Comparison of ENCODE assay signal across 24 cellular contexts in genomic region chr10:70912556-70912955, GRCh38.
"Had no signal": no experiment of that assay in that cellular context is flagged by ENCODE, and none has a peak within 500 bp of the region (broad histone marks: within the 10 kb centered on the region; RNA-seq: fewer than 3 reads in every experiment).

No MANE protein-coding gene starts in this region.

- H3K36me3 ChIP-seq: adrenal gland, ascending aorta, SJCRH30 had no signal

- H3K27me3 Mint-ChIP-seq: activated naive CD8-positive, alpha-beta T cell treated with anti-CD3 and anti-CD28 coated beads, Interleukin-2, amount 10 ng/mL, durations not matched to agents 7 days and 5 days had no signal

- H3K4me1 Mint-ChIP-seq: activated naive CD8-positive, alpha-beta T cell treated with anti-CD3 and anti-CD28 coated beads, Interleukin-2, amount 10 ng/mL, durations not matched to agents 7 days and 5 days; central memory CD8-positive, alpha-beta T cell had no signal

- ATAC-seq: activated CD8-positive, alpha-beta T cell treated with anti-CD3 and anti-CD28 coated beads, Interleukin-2, amount 10 ng/mL, durations not matched to agents 7 days and 5 days; body of pancreas had no signal

- H3K4me1 ChIP-seq: adrenal gland, ascending aorta, body of pancreas, SJCRH30 had no signal

- H3K27me3 ChIP-seq: adrenal gland, ascending aorta, body of pancreas, SJCRH30 had no signal

- FAIRE-seq: bronchial epithelial cell had no signal

- H3K9me3 ChIP-seq: adrenal gland, ascending aorta, body of pancreas, SJCRH30 had no signal

- H3K4me3 ChIP-seq: adrenal gland, ascending aorta, body of pancreas, SJCRH30 had no signal

- H3K9me3 Mint-ChIP-seq: activated naive CD8-positive, alpha-beta T cell treated with anti-CD3 and anti-CD28 coated beads, Interleukin-2, amount 10 ng/mL, durations not matched to agents 7 days and 5 days; central memory CD8-positive, alpha-beta T cell had no signal

- H3K4me3 Mint-ChIP-seq: activated CD8-positive, alpha-beta T cell treated with anti-CD3 and anti-CD28 coated beads, Interleukin-2, amount 10 ng/mL, durations not matched to agents 7 days and 5 days; activated naive CD8-positive, alpha-beta T cell treated with anti-CD3 and anti-CD28 coated beads, Interleukin-2, amount 10 ng/mL, durations not matched to agents 7 days and 5 days; central memory CD8-positive, alpha-beta T cell; T-helper 1 cell treated with Interleukin-12 subunit alpha and Interleukin-12 subunit beta and Interleukin-4 antibody, amounts not matched to agents 30 μg/mL and 1 μg/mL, for 36 hours had no signal

- H3K27ac ChIP-seq: adrenal gland, ascending aorta, body of pancreas, SJCRH30 had no signal

- H3K36me3 Mint-ChIP-seq: activated naive CD8-positive, alpha-beta T cell treated with anti-CD3 and anti-CD28 coated beads, Interleukin-2, amount 10 ng/mL, durations not matched to agents 7 days and 5 days had no signal

- H3K27ac Mint-ChIP-seq: activated CD8-positive, alpha-beta T cell treated with anti-CD3 and anti-CD28 coated beads, Interleukin-2, amount 10 ng/mL, durations not matched to agents 7 days and 5 days; activated naive CD8-positive, alpha-beta T cell treated with anti-CD3 and anti-CD28 coated beads, Interleukin-2, amount 10 ng/mL, durations not matched to agents 7 days and 5 days; T-helper 1 cell treated with Interleukin-12 subunit alpha and Interleukin-12 subunit beta and Interleukin-4 antibody, amounts not matched to agents 30 μg/mL and 1 μg/mL, for 36 hours had no signal

- DNase-seq: activated CD4-positive, alpha-beta T cell treated with anti-CD3 and anti-CD28 coated beads for 48 hours; activated CD4-positive, alpha-beta T cell treated with anti-CD3 and anti-CD28 coated beads, Interleukin-2, amount 50 U/mL, for 4 hours; activated CD4-positive, CD25-positive, alpha-beta regulatory T cell treated with anti-CD3 and anti-CD28 coated beads, Interleukin-2, amount 50 U/mL, for 72 hours; activated CD8-positive, alpha-beta memory T cell treated with anti-CD3 and anti-CD28 coated beads, Interleukin-2, amount 50 U/mL, for 48 hours; activated CD8-positive, alpha-beta T cell treated with anti-CD3 and anti-CD28 coated beads, Interleukin-2, amount 10 ng/mL, durations not matched to agents 7 days and 5 days; activated naive CD4-positive, alpha-beta T cell treated with anti-CD3 and anti-CD28 coated beads, Interleukin-2, amount 50 U/mL, for 16 hours; activated naive CD8-positive, alpha-beta T cell treated with anti-CD3 and anti-CD28 coated beads, Interleukin-2, amount 10 ng/mL, durations not matched to agents 7 days and 5 days; activated T-cell treated with anti-CD3 and anti-CD28 coated beads, Interleukin-2, amount 50 U/mL, for 1 hour; adrenal gland; body of pancreas; KG1; NCI-H1048; NCI-H1417 treated with DMSO at 0.1 percent for 48 hours; NCI-H1694; NCI-H2029; NCI-H345; NCI-H510A; NCI-H526 treated with DMSO at 0.1 percent for 48 hours; NCI-H82; SJCRH30 had no signal
